In the genomic region with DNA sequence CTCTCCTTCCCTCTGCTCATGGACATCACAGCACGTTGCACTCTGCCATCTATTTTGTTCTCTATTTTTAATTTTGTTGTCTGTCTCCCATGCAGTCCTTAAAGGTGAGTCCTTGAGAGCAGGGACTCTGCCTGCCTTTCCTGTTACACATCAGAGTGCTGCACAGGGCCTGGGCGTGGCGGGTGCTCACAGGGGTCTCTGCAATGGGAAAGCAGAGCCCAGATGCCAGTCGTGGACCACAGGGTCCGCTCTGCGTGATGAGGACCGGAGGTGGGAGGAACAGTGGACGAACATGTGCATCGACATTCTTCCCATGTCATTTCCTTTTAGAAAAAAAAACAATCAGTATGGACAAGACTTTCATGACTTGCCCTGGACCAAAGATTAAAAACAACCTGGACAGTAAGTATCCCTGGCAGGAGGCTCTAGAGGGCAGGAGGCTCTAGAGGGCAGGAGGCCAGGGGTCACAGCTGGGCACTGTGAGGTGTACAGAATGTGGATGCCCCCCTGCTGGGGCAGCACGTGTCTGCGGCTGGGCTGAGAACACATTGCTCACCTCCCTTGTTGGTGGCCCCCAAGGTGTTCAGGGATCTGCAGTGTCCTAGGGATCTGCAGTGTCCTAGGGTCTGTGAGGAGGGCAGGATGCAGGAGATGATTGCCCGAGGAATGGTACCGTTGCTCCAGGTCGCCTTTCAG, we compare ENCODE assay signal across 22 cellular contexts. TPM values are rescaled to one million over a fixed set of nuclear protein-coding genes. Genes with fewer than 3 reads are reported as not detected.
"Had no signal": no experiment of that assay in that cellular context is flagged by ENCODE, and none has a peak within 500 bp of the region (broad histone marks: within the 10 kb centered on the region; RNA-seq: fewer than 3 reads in every experiment).

No MANE protein-coding gene starts in this region.

- H3K4me3 ChIP-seq: ascending aorta, breast epithelium, prostate gland, right atrium auricular region, skin epidermis, transverse colon, vagina had no signal

- ATAC-seq: activated CD8-positive, alpha-beta T cell treated with anti-CD3 and anti-CD28 coated beads, Interleukin-2, amount 10 ng/mL, durations not matched to agents 7 days and 5 days; foreskin keratinocyte; T-cell had no signal

- H3K36me3 ChIP-seq: ascending aorta, breast epithelium, prostate gland, right atrium auricular region, transverse colon, vagina had no signal

- H3K27me3 Mint-ChIP-seq: activated CD4-positive, alpha-beta T cell treated with anti-CD3 and anti-CD28 coated beads, Interleukin-2, amount 10 ng/mL, durations not matched to agents 7 days and 5 days; activated naive CD4-positive, alpha-beta T cell treated with anti-CD3 and anti-CD28 coated beads, Interleukin-2, amount 10 ng/mL, durations not matched to agents 7 days and 5 days; activated T-cell treated with anti-CD3 and anti-CD28 coated beads, Interleukin-2, amount 50 U/mL, for 24 hours; stimulated activated naive CD8-positive, alpha-beta T cell treated with anti-CD3 and anti-CD28 coated beads, Interleukin-15, Interleukin-2, amounts not matched to agents 100 ng/mL and 50 ng/mL, for 24 hours; T-cell had no signal

- H3K4me1 ChIP-seq: ascending aorta, breast epithelium, foreskin keratinocyte, prostate gland, right atrium auricular region, transverse colon, vagina had no signal

- H3K9me3 Mint-ChIP-seq: activated CD4-positive, alpha-beta T cell treated with anti-CD3 and anti-CD28 coated beads, Interleukin-2, amount 10 ng/mL, durations not matched to agents 7 days and 5 days; activated naive CD4-positive, alpha-beta T cell treated with anti-CD3 and anti-CD28 coated beads, Interleukin-2, amount 10 ng/mL, durations not matched to agents 7 days and 5 days; activated T-cell treated with anti-CD3 and anti-CD28 coated beads, Interleukin-2, amount 50 U/mL, for 24 hours; activated T-helper 2 cell treated with anti-CD3 and anti-CD28 coated beads, Interferon-gamma antibody, Interleukin-2, Interleukin-4, amounts not matched to agents 10 μg/mL and 5 μg/mL and 100 μg/mL, durations not matched to agents 14 hours and 24 hours and 36 hours; endodermal cell; stimulated activated naive CD8-positive, alpha-beta T cell treated with anti-CD3 and anti-CD28 coated beads, Interleukin-15, Interleukin-2, amounts not matched to agents 100 ng/mL and 50 ng/mL, for 24 hours; T-cell had no signal

- H3K36me3 Mint-ChIP-seq: activated naive CD4-positive, alpha-beta T cell treated with anti-CD3 and anti-CD28 coated beads, Interleukin-2, amount 10 ng/mL, durations not matched to agents 7 days and 5 days; T-cell had no signal

- H3K9me3 ChIP-seq: ascending aorta, breast epithelium, prostate gland, right atrium auricular region, transverse colon, vagina had no signal

- H3K4me1 Mint-ChIP-seq: activated CD4-positive, alpha-beta T cell treated with anti-CD3 and anti-CD28 coated beads, Interleukin-2, amount 10 ng/mL, durations not matched to agents 7 days and 5 days; activated naive CD4-positive, alpha-beta T cell treated with anti-CD3 and anti-CD28 coated beads, Interleukin-2, amount 10 ng/mL, durations not matched to agents 7 days and 5 days; T-cell had no signal

- DNase-seq: activated CD4-positive, alpha-beta T cell treated with anti-CD3 and anti-CD28 coated beads, Interleukin-2, amount 10 ng/mL, durations not matched to agents 7 days and 5 days; activated CD8-positive, alpha-beta T cell treated with anti-CD3 and anti-CD28 coated beads, Interleukin-2, amount 10 ng/mL, durations not matched to agents 7 days and 5 days; activated naive CD4-positive, alpha-beta T cell treated with anti-CD3 and anti-CD28 coated beads, Interleukin-2, amount 10 ng/mL, durations not matched to agents 7 days and 5 days; activated T-cell treated with anti-CD3 and anti-CD28 coated beads, Interleukin-2, amount 50 U/mL, for 24 hours; endodermal cell; foreskin keratinocyte; hippocampal formation; stimulated activated CD4-positive, alpha-beta T cell treated with anti-CD3 and anti-CD28 coated beads, Interleukin-15, amount 100 ng/mL, for 24 hours; stimulated activated CD4-positive, alpha-beta T cell treated with anti-CD3 and anti-CD28 coated beads, Interleukin-2, amount 100 ng/mL, for 48 hours; T-cell; T-helper 9 cell; transverse colon had no signal

- H3K27me3 ChIP-seq: ascending aorta, breast epithelium, foreskin keratinocyte, right atrium auricular region, transverse colon, vagina had no signal

- H3K4me3 Mint-ChIP-seq: activated CD4-positive, alpha-beta T cell treated with anti-CD3 and anti-CD28 coated beads, Interleukin-2, amount 10 ng/mL, durations not matched to agents 7 days and 5 days; activated CD8-positive, alpha-beta T cell treated with anti-CD3 and anti-CD28 coated beads, Interleukin-2, amount 10 ng/mL, durations not matched to agents 7 days and 5 days; activated naive CD4-positive, alpha-beta T cell treated with anti-CD3 and anti-CD28 coated beads, Interleukin-2, amount 10 ng/mL, durations not matched to agents 7 days and 5 days; activated T-cell treated with anti-CD3 and anti-CD28 coated beads, Interleukin-2, amount 50 U/mL, for 24 hours; endodermal cell; stimulated activated naive CD8-positive, alpha-beta T cell treated with anti-CD3 and anti-CD28 coated beads, Interleukin-15, Interleukin-2, amounts not matched to agents 100 ng/mL and 50 ng/mL, for 24 hours; T-cell had no signal

- H3K27ac ChIP-seq: ascending aorta, breast epithelium, foreskin keratinocyte, prostate gland, right atrium auricular region, skin epidermis, transverse colon, vagina had no signal

- H3K27ac Mint-ChIP-seq: activated CD4-positive, alpha-beta T cell treated with anti-CD3 and anti-CD28 coated beads, Interleukin-2, amount 10 ng/mL, durations not matched to agents 7 days and 5 days; activated CD8-positive, alpha-beta T cell treated with anti-CD3 and anti-CD28 coated beads, Interleukin-2, amount 10 ng/mL, durations not matched to agents 7 days and 5 days; activated naive CD4-positive, alpha-beta T cell treated with anti-CD3 and anti-CD28 coated beads, Interleukin-2, amount 10 ng/mL, durations not matched to agents 7 days and 5 days; activated T-cell treated with anti-CD3 and anti-CD28 coated beads, Interleukin-2, amount 50 U/mL, for 24 hours; activated T-helper 2 cell treated with anti-CD3 and anti-CD28 coated beads, Interferon-gamma antibody, Interleukin-2, Interleukin-4, amounts not matched to agents 10 μg/mL and 5 μg/mL and 100 μg/mL, durations not matched to agents 14 hours and 24 hours and 36 hours; endodermal cell; stimulated activated naive CD8-positive, alpha-beta T cell treated with anti-CD3 and anti-CD28 coated beads, Interleukin-15, Interleukin-2, amounts not matched to agents 100 ng/mL and 50 ng/mL, for 24 hours; T-cell had no signal

RNA-seq across cellular contexts. Expression of gene ZNF488, which starts 29.6 kb away (rescaled TPM):
- total RNA-seq: activated CD8-positive, alpha-beta T cell treated with anti-CD3 and anti-CD28 coated beads, Interleukin-2, amount 10 ng/mL, durations not matched to agents 7 days and 5 days; ascending aorta; fibroblast of lung; mononuclear cell; right atrium auricular region; T-cell; vagina had no signal
